In the genomic region with DNA sequence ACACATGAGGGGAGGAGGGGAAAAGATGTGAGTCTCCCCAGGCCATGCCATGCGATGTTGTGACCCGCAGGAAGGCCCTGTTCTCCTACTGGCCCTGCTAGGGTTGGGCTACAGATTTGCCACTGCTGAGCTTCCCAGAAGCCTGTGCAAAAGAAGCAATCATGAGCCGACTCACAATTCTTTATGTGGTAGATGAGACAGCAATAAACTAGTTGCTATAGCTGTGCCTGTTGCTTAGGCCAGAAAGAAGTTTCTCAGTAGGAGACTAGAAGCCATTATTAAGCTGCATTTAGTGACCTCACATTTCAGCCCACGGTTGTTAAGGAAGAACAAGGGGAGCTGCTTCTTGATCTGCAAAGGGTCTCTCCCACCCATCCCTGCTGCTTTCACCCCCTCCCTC, we compare ENCODE assay signal across 27 cellular contexts.
"Had no signal": no experiment of that assay in that cellular context is flagged by ENCODE, and none has a peak within 500 bp of the region (broad histone marks: within the 10 kb centered on the region; RNA-seq: fewer than 3 reads in every experiment).

No MANE protein-coding gene starts in this region.

- H3K4me1 ChIP-seq: vagina had no signal

- DNase-seq: activated CD4-positive, alpha-beta memory T cell treated with anti-CD3 and anti-CD28 coated beads for 36 hours; activated CD4-positive, alpha-beta T cell treated with anti-CD3 and anti-CD28 coated beads, Interleukin-2, amount 10 ng/mL, durations not matched to agents 24 days and 14 days; activated naive CD4-positive, alpha-beta T cell; activated naive CD8-positive, alpha-beta T cell treated with anti-CD3 and anti-CD28 coated beads, Interleukin-2, amount 10 ng/mL, durations not matched to agents 7 days and 5 days; activated T-cell treated with anti-CD3 and anti-CD28 coated beads, Interleukin-2, amount 50 U/mL, for 4 hours; amniotic stem cell; brain microvascular endothelial cell; cortex of kidney; foreskin keratinocyte; heart left ventricle; hypothalamus; immature natural killer cell; midbrain; naive thymus-derived CD8-positive, alpha-beta T cell; occipital lobe; posterior cingulate gyrus; right cardiac atrium; spleen; stimulated activated naive CD4-positive, alpha-beta T cell treated with Interleukin-2 at 50 U/mL for 16 hours; T-helper 9 cell; WERI-Rb-1 had no signal

- H3K4me3 ChIP-seq: heart left ventricle, spleen, thoracic aorta, vagina had no signal

- H3K27me3 Mint-ChIP-seq: activated CD4-positive, alpha-beta memory T cell treated with anti-CD3 and anti-CD28 coated beads for 36 hours; activated CD4-positive, alpha-beta T cell treated with anti-CD3 and anti-CD28 coated beads, Interleukin-2, amount 10 ng/mL, durations not matched to agents 24 days and 14 days; activated naive CD8-positive, alpha-beta T cell treated with anti-CD3 and anti-CD28 coated beads, Interleukin-2, amount 10 ng/mL, durations not matched to agents 7 days and 5 days had no signal

- H3K4me3 Mint-ChIP-seq: activated CD4-positive, alpha-beta memory T cell treated with anti-CD3 and anti-CD28 coated beads for 36 hours; activated CD4-positive, alpha-beta T cell treated with anti-CD3 and anti-CD28 coated beads, Interleukin-2, amount 10 ng/mL, durations not matched to agents 24 days and 14 days; activated T-cell treated with anti-CD3 and anti-CD28 coated beads, Interleukin-2, amount 50 U/mL, for 4 hours; immature natural killer cell; neural crest cell; type B pancreatic cell had no signal

- H3K9me3 Mint-ChIP-seq: activated CD4-positive, alpha-beta memory T cell treated with anti-CD3 and anti-CD28 coated beads for 36 hours; activated naive CD8-positive, alpha-beta T cell treated with anti-CD3 and anti-CD28 coated beads, Interleukin-2, amount 10 ng/mL, durations not matched to agents 7 days and 5 days; activated T-cell treated with anti-CD3 and anti-CD28 coated beads, Interleukin-2, amount 50 U/mL, for 4 hours; naive thymus-derived CD8-positive, alpha-beta T cell had no signal

- ATAC-seq: activated CD4-positive, CD25-positive, alpha-beta regulatory T cell treated with anti-CD3 and anti-CD28 coated beads, Interleukin-2, amount 50 U/mL, for 24 hours; activated T-cell treated with anti-CD3 and anti-CD28 coated beads, Interleukin-2, amount 50 U/mL, for 4 hours; esophagus mucosa; foreskin keratinocyte; heart left ventricle; naive thymus-derived CD8-positive, alpha-beta T cell; right cardiac atrium had no signal

- H3K27ac ChIP-seq: brain microvascular endothelial cell, foreskin keratinocyte, heart left ventricle, spleen, thoracic aorta, vagina, WERI-Rb-1 had no signal

- H3K27me3 ChIP-seq: brain microvascular endothelial cell, foreskin keratinocyte, vagina had no signal

- H3K27ac Mint-ChIP-seq: activated CD4-positive, alpha-beta memory T cell treated with anti-CD3 and anti-CD28 coated beads for 36 hours; activated naive CD8-positive, alpha-beta T cell treated with anti-CD3 and anti-CD28 coated beads, Interleukin-2, amount 10 ng/mL, durations not matched to agents 7 days and 5 days; immature natural killer cell; type B pancreatic cell had no signal

- H3K36me3 ChIP-seq: brain microvascular endothelial cell, heart left ventricle, spleen, thoracic aorta, vagina, WERI-Rb-1 had no signal

- H3K9me3 ChIP-seq: heart left ventricle, spleen, thoracic aorta, vagina had no signal
